8 cellular contexts compared by ENCODE assay signal in the genomic region with DNA sequence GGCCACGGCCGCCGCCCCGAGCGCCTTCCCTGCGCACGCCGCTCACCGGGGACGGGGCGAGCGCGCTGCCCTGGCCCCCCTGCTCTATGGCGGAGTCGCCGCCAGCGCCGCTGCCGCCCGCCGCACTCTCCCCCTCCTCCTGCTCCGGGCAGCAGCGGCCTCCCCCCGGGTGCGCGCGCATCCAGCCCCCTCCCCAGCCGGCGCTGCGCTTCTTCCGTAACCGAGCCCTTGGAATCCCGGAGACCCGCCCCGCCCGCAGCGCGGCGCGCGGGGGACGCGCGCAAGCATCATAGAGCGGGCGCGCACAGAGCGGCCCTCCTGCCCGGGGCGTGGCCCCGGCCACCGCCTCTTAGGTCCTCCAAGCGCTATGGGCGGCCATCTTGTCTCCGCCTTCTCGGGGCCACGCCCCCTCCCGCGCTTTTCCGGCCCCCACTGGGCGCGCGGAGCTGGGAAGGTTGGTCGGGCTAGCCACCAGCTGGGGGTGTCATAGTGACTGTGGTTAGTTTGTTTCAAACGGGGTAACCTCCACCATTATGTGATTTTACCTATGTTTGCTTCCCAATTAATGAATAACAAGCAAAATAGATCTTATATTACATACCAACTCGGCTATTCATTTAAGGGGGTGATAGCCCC. TPM values are rescaled to one million over a fixed set of nuclear protein-coding genes. Genes with fewer than 3 reads are reported as not detected.
A peak's percentile ranks its signal among the peaks of the same experiment; 100 is the strongest.
DNase-seq lines count a peak whose midpoint lies in the region; ATAC-seq and TF ChIP-seq lines count a peak whose summit lies in the region.

A gene with protein sequence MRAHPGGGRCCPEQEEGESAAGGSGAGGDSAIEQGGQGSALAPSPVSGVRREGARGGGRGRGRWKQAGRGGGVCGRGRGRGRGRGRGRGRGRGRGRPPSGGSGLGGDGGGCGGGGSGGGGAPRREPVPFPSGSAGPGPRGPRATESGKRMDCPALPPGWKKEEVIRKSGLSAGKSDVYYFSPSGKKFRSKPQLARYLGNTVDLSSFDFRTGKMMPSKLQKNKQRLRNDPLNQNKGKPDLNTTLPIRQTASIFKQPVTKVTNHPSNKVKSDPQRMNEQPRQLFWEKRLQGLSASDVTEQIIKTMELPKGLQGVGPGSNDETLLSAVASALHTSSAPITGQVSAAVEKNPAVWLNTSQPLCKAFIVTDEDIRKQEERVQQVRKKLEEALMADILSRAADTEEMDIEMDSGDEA (minus strand): TSS at position 291 of the 636 bp plus-strand sequence. CDS start 110 bp downstream, at position 181.

- no peak within 1 kb of the TSS for H3K9ac ChIP-seq in parathyroid adenoma

- 0 out of 3 replicates have a peak, but pooled peaks have one; percentile 12 for TF ChIP-seq CTCF in GM12872 (IDR thresholded peaks at IDR 0.05; ENCODE audit: insufficient read depth, low read depth, low read length)
- TF ChIP-seq CTCF in parathyroid adenoma (IDR thresholded peaks at IDR 0.05), result peak; percentile 30
- TF ChIP-seq CTCF in tibial nerve (IDR thresholded peaks at IDR 0.05), result peak in 3 of 5 experiments; percentile 16 to 28 (median 22)

- peak within 1 kb of the TSS; percentile 93 for H3K4me3 Mint-ChIP-seq in activated naive CD8-positive, alpha-beta T cell treated with anti-CD3 and anti-CD28 coated beads, Interleukin-2, amount 50 U/mL, for 24 hours

- peaks cover 54% of the 10 kb centered on the region for H3K4me1 Mint-ChIP-seq in activated naive CD8-positive, alpha-beta T cell treated with anti-CD3 and anti-CD28 coated beads, Interleukin-2, amount 50 U/mL, for 24 hours

- ATAC-seq in HG02759 (IDR thresholded peaks at IDR 0.05; ENCODE audit: unreplicated experiment) (peak; percentile 90), Right ventricle myocardium superior (ENCODE audit: poor library complexity) (peak; percentile 100)
- ATAC-seq in activated naive CD8-positive, alpha-beta T cell treated with anti-CD3 and anti-CD28 coated beads, Interleukin-2, amount 50 U/mL, for 24 hours, result peak; percentile 95

- DNase-seq in NCI-H1417 (lab: John Stamatoyannopoulos, UW) (peak; percentile 95 to 100 (median 100)), SW 1271 (lab: John Stamatoyannopoulos, UW) (peak; percentile 81 to 90), Right ventricle myocardium superior (peak; percentile 98), tibial nerve (ENCODE audit: low spot score in 2 of 2) (peak; percentile 82 to 84)
- peak; percentile 95 for DNase-seq in activated naive CD8-positive, alpha-beta T cell treated with anti-CD3 and anti-CD28 coated beads, Interleukin-2, amount 50 U/mL, for 24 hours

- H3K79me2 ChIP-seq in parathyroid adenoma, result peaks cover 13% of the 10 kb centered on the region

- H3K27ac ChIP-seq in parathyroid adenoma (peak within 1 kb of the TSS; percentile 34), tibial nerve (peak within 1 kb of the TSS; percentile 55 to 91 (median 90))

- H2AFZ ChIP-seq in parathyroid adenoma, result peak within 1 kb of the TSS; percentile 86

- no peaks in the 10 kb centered on the region for H3K9me3 Mint-ChIP-seq in activated naive CD8-positive, alpha-beta T cell treated with anti-CD3 and anti-CD28 coated beads, Interleukin-2, amount 50 U/mL, for 24 hours

- intact Hi-C loops in Right ventricle myocardium superior (cut with DNase I), result loop anchor here (2.0 kb wide), 1 partner anchor 46 kb away; no protein-coding TSS in a partner anchor

- peaks cover 2% of the 10 kb centered on the region for H3K4me1 ChIP-seq in parathyroid adenoma
- peaks cover 0 to 47% (median 28%) of the 10 kb centered on the region in 4 donors for H3K4me1 ChIP-seq in tibial nerve

- H3K27me3 ChIP-seq in parathyroid adenoma (ENCODE audit: control insufficient read depth, insufficient read depth, low read length) (no peaks in the 10 kb centered on the region), tibial nerve (no peaks in the 10 kb centered on the region)

- H3K27ac Mint-ChIP-seq in activated naive CD8-positive, alpha-beta T cell treated with anti-CD3 and anti-CD28 coated beads, Interleukin-2, amount 50 U/mL, for 24 hours, result peak within 1 kb of the TSS; percentile 91

- no peaks in the 10 kb centered on the region for H3K36me3 ChIP-seq in parathyroid adenoma (ENCODE audit: control insufficient read depth, insufficient read depth, low read length)
- no peaks in the 10 kb centered on the region for H3K36me3 ChIP-seq in tibial nerve

- TF ChIP-seq EP300 in tibial nerve (IDR thresholded peaks at IDR 0.05), result peak; percentile 35 to 71

- peaks cover 16% of the 10 kb centered on the region for H3K36me3 Mint-ChIP-seq in activated naive CD8-positive, alpha-beta T cell treated with anti-CD3 and anti-CD28 coated beads, Interleukin-2, amount 50 U/mL, for 24 hours (ENCODE audit: low read depth)

- peak; percentile 46 to 70 for TF ChIP-seq POLR2A in tibial nerve (IDR thresholded peaks at IDR 0.05)

- H3K27me3 Mint-ChIP-seq in activated naive CD8-positive, alpha-beta T cell treated with anti-CD3 and anti-CD28 coated beads, Interleukin-2, amount 50 U/mL, for 24 hours, result no peaks in the 10 kb centered on the region

- 0% methylated on average over 15 to 26 of the region's 66 CpGs for WGBS in tibial nerve, 2 donors

- H3K4me3 ChIP-seq in parathyroid adenoma (ENCODE audit: low read depth, low read length) (peak within 1 kb of the TSS; percentile 64), tibial nerve (peak within 1 kb of the TSS; percentile 57 to 87 (median 82))

- H3K9me3 ChIP-seq in parathyroid adenoma (ENCODE audit: control insufficient read depth, low read length) (no peaks in the 10 kb centered on the region), tibial nerve (no peaks in the 10 kb centered on the region)

- H3K4me2 ChIP-seq in parathyroid adenoma (ENCODE audit: low read length), result peak within 1 kb of the TSS; percentile 59

RNA-seq across cellular contexts. Expression of the gene that starts here (rescaled TPM):
- 43.6 TPM for total RNA-seq in Right ventricle myocardium superior
- 10 to 100 TPM; 32.1 to 60.6 (median 37.8) TPM for total RNA-seq in tibial nerve

Comparison
In these comparisons a context has a peak if more than half of its experiments do, and no peak if none do; other contexts are left out.
1. Peak in every context shown above with its lines: DNase-seq, ATAC-seq, H3K4me3 ChIP-seq and H3K27ac ChIP-seq.